Comparison of ENCODE assay signal across 14 cellular contexts in genomic region chr9:94916956-94917355, GRCh38.
DNase-seq lines count a peak whose midpoint lies in the region; ATAC-seq, FAIRE-seq and TF ChIP-seq lines count a peak whose summit lies in the region.
"Had no signal": no experiment of that assay in that cellular context is flagged by ENCODE, and none has a peak within 500 bp of the region (broad histone marks: within the 10 kb centered on the region; RNA-seq: fewer than 3 reads in every experiment).

No MANE protein-coding gene starts in this region.

- H3K4me3 ChIP-seq in SJCRH30 (no peak overlapping the region), keratinocyte (ENCODE audit: control insufficient read depth in 2 of 3, extremely low read depth in 1 of 3, insufficient read depth in 2 of 3, low read depth in 1 of 3, low read length in 3 of 3) (no peak overlapping the region), vagina (no peak overlapping the region)
- H3K4me3 ChIP-seq: SK-N-MC, testis had no signal

- H3K36me3 Mint-ChIP-seq in activated naive CD4-positive, alpha-beta T cell treated with anti-CD3 and anti-CD28 coated beads, Interleukin-2, amount 10 ng/mL, durations not matched to agents 7 days and 5 days: no peaks in the 10 kb centered on the region
- H3K36me3 Mint-ChIP-seq in activated naive CD4-positive, alpha-beta T cell treated with anti-CD3 and anti-CD28 coated beads, Interleukin-2, amount 50 U/mL, for 72 hours: no peaks in the 10 kb centered on the region

- H3K9me3 ChIP-seq in SJCRH30 (replicated peaks) (no peaks in the 10 kb centered on the region), keratinocyte (ENCODE audit: control insufficient read depth, low read depth, low read length) (peaks cover 3% of the 10 kb centered on the region), vagina (no peaks in the 10 kb centered on the region)
- H3K9me3 ChIP-seq: testis had no signal

- TF ChIP-seq CTCF in keratinocyte (optimal IDR thresholded peaks at IDR 0.05 in 1 of 3, IDR thresholded peaks at IDR 0.05 in 1 of 3, conservative IDR thresholded peaks at IDR 0.05 in 1 of 3; ENCODE audit: extremely low read depth in 1 of 3, insufficient read depth in 2 of 3, low read length in 3 of 3): no peak
- no peak for TF ChIP-seq CTCF in vagina (IDR thresholded peaks at IDR 0.05)

- H3K36me3 ChIP-seq in SJCRH30: no peaks in the 10 kb centered on the region
- no peaks in the 10 kb centered on the region for H3K36me3 ChIP-seq in keratinocyte (ENCODE audit: control insufficient read depth in 2 of 2, extremely low read depth in 1 of 2, insufficient read depth in 2 of 2, low read length in 2 of 2)
- no peaks in the 10 kb centered on the region for H3K36me3 ChIP-seq in vagina

- H3K9me1 ChIP-seq in keratinocyte (ENCODE audit: control insufficient read depth, extremely low read depth, insufficient read depth, low read length): peaks cover 2% of the 10 kb centered on the region

- peak overlapping the region; percentile 24 for H3K9ac ChIP-seq in keratinocyte (ENCODE audit: control insufficient read depth, extremely low read depth, insufficient read depth, low read length)

- dilution Hi-C loops in keratinocyte (cut with MboI; ENCODE audit: extremely low pct_ligation_motif_present, low sequenced_read_pairs): no loop called here

- H3K27ac Mint-ChIP-seq in activated naive CD4-positive, alpha-beta T cell treated with anti-CD3 and anti-CD28 coated beads, Interleukin-2, amount 10 ng/mL, durations not matched to agents 7 days and 5 days: no peak overlapping the region
- H3K27ac Mint-ChIP-seq in activated naive CD4-positive, alpha-beta T cell treated with anti-CD3 and anti-CD28 coated beads, Interleukin-2, amount 50 U/mL, for 72 hours: no peak overlapping the region
- H3K27ac Mint-ChIP-seq: activated CD8-positive, alpha-beta memory T cell treated with anti-CD3 and anti-CD28 coated beads, Interleukin-2, amount 10 ng/mL, durations not matched to agents 7 days and 5 days had no signal

- H3K27ac ChIP-seq in SJCRH30 (no peak overlapping the region), keratinocyte (ENCODE audit: control insufficient read depth, insufficient read depth, low read length) (peak overlapping the region; percentile 25), vagina (peak overlapping the region; percentile 54)
- H3K27ac ChIP-seq: SK-N-MC, testis had no signal

- H2AFZ ChIP-seq in keratinocyte (ENCODE audit: control insufficient read depth, low read length): no peak overlapping the region

- peaks cover 58% of the 10 kb centered on the region for H3K4me1 ChIP-seq in SJCRH30
- peaks cover 77% of the 10 kb centered on the region for H3K4me1 ChIP-seq in keratinocyte (ENCODE audit: control insufficient read depth, extremely low read depth, insufficient read depth, low read length)
- H3K4me1 ChIP-seq in vagina: peaks cover 73% of the 10 kb centered on the region

- no peak overlapping the region for H3K4me3 Mint-ChIP-seq in activated naive CD4-positive, alpha-beta T cell treated with anti-CD3 and anti-CD28 coated beads, Interleukin-2, amount 10 ng/mL, durations not matched to agents 7 days and 5 days
- H3K4me3 Mint-ChIP-seq: activated CD8-positive, alpha-beta memory T cell treated with anti-CD3 and anti-CD28 coated beads, Interleukin-2, amount 10 ng/mL, durations not matched to agents 7 days and 5 days; memory B cell had no signal

- no peak for TF ChIP-seq POLR2A in vagina (IDR thresholded peaks at IDR 0.05)

- CTCF ChIA-PET in activated naive CD4-positive, alpha-beta T cell treated with anti-CD3 and anti-CD28 coated beads, Interleukin-2, amount 10 ng/mL, durations not matched to agents 7 days and 5 days (lab: Charles Lee): interaction anchor here (1.3 to 2.0 kb wide), 3 partner anchors 133 to 235 kb away, joined by 3 to 5 read pairs (median 4); no protein-coding TSS in a partner anchor

- H4K20me1 ChIP-seq in keratinocyte (ENCODE audit: control insufficient read depth, extremely low read depth, insufficient read depth, low read length): no peaks in the 10 kb centered on the region

- no peaks in the 10 kb centered on the region for H3K9me3 Mint-ChIP-seq in activated naive CD4-positive, alpha-beta T cell treated with anti-CD3 and anti-CD28 coated beads, Interleukin-2, amount 10 ng/mL, durations not matched to agents 7 days and 5 days
- H3K9me3 Mint-ChIP-seq in activated naive CD4-positive, alpha-beta T cell treated with anti-CD3 and anti-CD28 coated beads, Interleukin-2, amount 50 U/mL, for 72 hours: no peaks in the 10 kb centered on the region
- H3K9me3 Mint-ChIP-seq: memory B cell had no signal

- peak; percentile 18 for DNase-seq in activated naive CD4-positive, alpha-beta T cell treated with anti-CD3 and anti-CD28 coated beads, Interleukin-2, amount 10 ng/mL, durations not matched to agents 7 days and 5 days
- no peak for DNase-seq in activated naive CD4-positive, alpha-beta T cell treated with anti-CD3 and anti-CD28 coated beads, Interleukin-2, amount 50 U/mL, for 72 hours (ENCODE audit: low spot score in 2 of 2)
- peak; percentile 52 to 62 for DNase-seq in SJCRH30
- no peak for DNase-seq in keratinocyte (ENCODE audit: low read depth, low spot score)
- DNase-seq in vagina (ENCODE audit: extremely low spot score in 2 of 2): peak in 1 of 2 donors; percentile 82
- no peak for DNase-seq in nucleus accumbens (lab: John Stamatoyannopoulos, UW)
- DNase-seq in activated naive CD4-positive, alpha-beta T cell treated with anti-CD3 and anti-CD28 coated beads, Interleukin-2, amount 50 U/mL, for 16 hours: no peak
- DNase-seq: activated CD8-positive, alpha-beta memory T cell treated with anti-CD3 and anti-CD28 coated beads, Interleukin-2, amount 10 ng/mL, durations not matched to agents 7 days and 5 days; NCI-H1048; testis had no signal

- H3K4me2 ChIP-seq in keratinocyte (ENCODE audit: control insufficient read depth, extremely low read depth, insufficient read depth, low read depth, low read length): peak overlapping the region; percentile 42

- no peak for ATAC-seq in activated naive CD4-positive, alpha-beta T cell treated with anti-CD3 and anti-CD28 coated beads, Interleukin-2, amount 50 U/mL, for 72 hours
- ATAC-seq in GM18907 (IDR thresholded peaks at IDR 0.05; ENCODE audit: unreplicated experiment): no peak
- ATAC-seq: activated CD8-positive, alpha-beta memory T cell treated with anti-CD3 and anti-CD28 coated beads, Interleukin-2, amount 10 ng/mL, durations not matched to agents 7 days and 5 days had no signal

- no peaks in the 10 kb centered on the region for H3K79me2 ChIP-seq in keratinocyte (ENCODE audit: control insufficient read depth, insufficient read depth, low read length)

- no peaks in the 10 kb centered on the region for H3K27me3 Mint-ChIP-seq in activated naive CD4-positive, alpha-beta T cell treated with anti-CD3 and anti-CD28 coated beads, Interleukin-2, amount 10 ng/mL, durations not matched to agents 7 days and 5 days
- H3K27me3 Mint-ChIP-seq: activated CD8-positive, alpha-beta memory T cell treated with anti-CD3 and anti-CD28 coated beads, Interleukin-2, amount 10 ng/mL, durations not matched to agents 7 days and 5 days; memory B cell had no signal

- no peaks in the 10 kb centered on the region for H3K27me3 ChIP-seq in SJCRH30
- H3K27me3 ChIP-seq in keratinocyte (ENCODE audit: control insufficient read depth, extremely low read depth, insufficient read depth, low read length): no peaks in the 10 kb centered on the region
- H3K27me3 ChIP-seq in vagina: no peaks in the 10 kb centered on the region
- H3K27me3 ChIP-seq: testis had no signal

- H3K4me1 Mint-ChIP-seq in activated naive CD4-positive, alpha-beta T cell treated with anti-CD3 and anti-CD28 coated beads, Interleukin-2, amount 10 ng/mL, durations not matched to agents 7 days and 5 days: no peaks in the 10 kb centered on the region
- H3K4me1 Mint-ChIP-seq: activated CD8-positive, alpha-beta memory T cell treated with anti-CD3 and anti-CD28 coated beads, Interleukin-2, amount 10 ng/mL, durations not matched to agents 7 days and 5 days had no signal

- intact Hi-C loops in vagina (cut with DNase I): no loop called here

- FAIRE-seq in keratinocyte (lab: Jason Lieb, UNC): peak; percentile 71
- FAIRE-seq: colon had no signal

Comparison
In these comparisons a context has a peak if more than half of its experiments do, and no peak if none do; other contexts are left out.
1. DNase-seq: peak in activated naive CD4-positive, alpha-beta T cell treated with anti-CD3 and anti-CD28 coated beads, Interleukin-2, amount 10 ng/mL, durations not matched to agents 7 days and 5 days (single experiment) and SJCRH30 (2 of 2); none in activated naive CD4-positive, alpha-beta T cell treated with anti-CD3 and anti-CD28 coated beads, Interleukin-2, amount 50 U/mL, for 72 hours (0 of 2), keratinocyte (single experiment), nucleus accumbens (0 of 56) and activated naive CD4-positive, alpha-beta T cell treated with anti-CD3 and anti-CD28 coated beads, Interleukin-2, amount 50 U/mL, for 16 hours (single experiment).